In genomic region chr16:29748077-29748759, GRCh38 we compare ENCODE assay signal across 27 cellular contexts. TPM values are rescaled to one million over a fixed set of nuclear protein-coding genes. Genes with fewer than 3 reads are reported as not detected.
DNase-seq lines count a peak whose midpoint lies in the region; ATAC-seq and TF ChIP-seq lines count a peak whose summit lies in the region.
"Had no signal": no experiment of that assay in that cellular context is flagged by ENCODE, and none has a peak within 500 bp of the region (broad histone marks: within the 10 kb centered on the region; RNA-seq: fewer than 3 reads in every experiment).

No MANE protein-coding gene starts in this region.

- DNase-seq in T-helper 2 cell treated with Interferon-gamma antibody and Interleukin-4, amounts not matched to agents 5 μg/mL and 100 μg/mL, for 36 hours (ENCODE audit: low spot score), result no peak
- no peak for DNase-seq in T-helper 2 cell
- no peak for DNase-seq in CD8-positive, alpha-beta T cell
- DNase-seq in effector memory CD8-positive, alpha-beta T cell, result no peak
- no peak for DNase-seq in naive thymus-derived CD8-positive, alpha-beta T cell
- no peak for DNase-seq in G401 (ENCODE audit: low spot score)
- DNase-seq in esophagus squamous epithelium (lab: John Stamatoyannopoulos, UW), result no peak
- DNase-seq: 8988T; activated gamma-delta T cell; adrenal gland; effector CD4-positive, alpha-beta T cell; erythroblast; gastrocnemius medialis; hippocampal formation; NCI-H1048; NCI-H187 treated with DMSO at 0.1 percent for 48 hours; NCI-H526 treated with DMSO at 0.1 percent for 48 hours; occipital lobe; SJCRH30 had no signal

- H3K27me3 ChIP-seq in CD8-positive, alpha-beta T cell (ENCODE audit: insufficient read depth, low read length), result no peaks in the 10 kb centered on the region
- H3K27me3 ChIP-seq in esophagus squamous epithelium, result peaks cover 0 to 23% (median 0%) of the 10 kb centered on the region in 4 donors
- H3K27me3 ChIP-seq: adrenal gland, gastrocnemius medialis, SJCRH30 had no signal

- peak overlapping the region; percentile 21 for H3K4me3 Mint-ChIP-seq in T-helper 2 cell treated with Interferon-gamma antibody and Interleukin-4, amounts not matched to agents 5 μg/mL and 100 μg/mL, for 36 hours
- H3K4me3 Mint-ChIP-seq in CD8-positive, alpha-beta T cell, result peak overlapping the region; percentile 43
- H3K4me3 Mint-ChIP-seq in effector memory CD8-positive, alpha-beta T cell, result no peak overlapping the region
- H3K4me3 Mint-ChIP-seq in naive thymus-derived CD8-positive, alpha-beta T cell, result peak overlapping the region in 6 of 10 donors; percentile 18 to 100 (median 74)
- H3K4me3 Mint-ChIP-seq: brain, type B pancreatic cell had no signal

- no peak overlapping the region for H3K4me3 ChIP-seq in CD8-positive, alpha-beta T cell (ENCODE audit: low read depth, low read length)
- no peak overlapping the region for H3K4me3 ChIP-seq in esophagus squamous epithelium
- H3K4me3 ChIP-seq: adrenal gland, gastrocnemius medialis, GM12878, HAP-1, SJCRH30 had no signal

- no peaks in the 10 kb centered on the region for H3K9me3 Mint-ChIP-seq in T-helper 2 cell treated with Interferon-gamma antibody and Interleukin-4, amounts not matched to agents 5 μg/mL and 100 μg/mL, for 36 hours
- no peaks in the 10 kb centered on the region for H3K9me3 Mint-ChIP-seq in CD8-positive, alpha-beta T cell
- H3K9me3 Mint-ChIP-seq in effector memory CD8-positive, alpha-beta T cell, result no peaks in the 10 kb centered on the region
- H3K9me3 Mint-ChIP-seq in naive thymus-derived CD8-positive, alpha-beta T cell, result peaks cover 0 to 3% (median 0%) of the 10 kb centered on the region in 9 donors
- H3K9me3 Mint-ChIP-seq: type B pancreatic cell had no signal

- peaks cover 39% of the 10 kb centered on the region for H3K4me1 Mint-ChIP-seq in T-helper 2 cell treated with Interferon-gamma antibody and Interleukin-4, amounts not matched to agents 5 μg/mL and 100 μg/mL, for 36 hours (ENCODE audit: low read depth)
- H3K4me1 Mint-ChIP-seq in CD8-positive, alpha-beta T cell (ENCODE audit: low read depth), result peaks cover 50% of the 10 kb centered on the region
- H3K4me1 Mint-ChIP-seq in effector memory CD8-positive, alpha-beta T cell (ENCODE audit: low read depth in 2 of 2), result peaks cover 32 to 37% of the 10 kb centered on the region in 2 donors
- H3K4me1 Mint-ChIP-seq in naive thymus-derived CD8-positive, alpha-beta T cell, result peaks cover 22 to 56% (median 47%) of the 10 kb centered on the region in 4 donors
- H3K4me1 Mint-ChIP-seq: brain had no signal

- no peak for ATAC-seq in CD8-positive, alpha-beta T cell
- no peak for ATAC-seq in effector memory CD8-positive, alpha-beta T cell (replicated peaks)
- ATAC-seq in naive thymus-derived CD8-positive, alpha-beta T cell, result no peak
- no peak for ATAC-seq in HG02840 (IDR thresholded peaks at IDR 0.05; ENCODE audit: low FRiP score, unreplicated experiment)
- ATAC-seq: gastrocnemius medialis, GM12878 had no signal

- TF ChIP-seq CTCF in CD8-positive, alpha-beta T cell (IDR thresholded peaks at IDR 0.05), result no peak
- TF ChIP-seq CTCF in esophagus squamous epithelium (IDR thresholded peaks at IDR 0.05), result no peak

- H3K36me3 Mint-ChIP-seq in T-helper 2 cell treated with Interferon-gamma antibody and Interleukin-4, amounts not matched to agents 5 μg/mL and 100 μg/mL, for 36 hours (ENCODE audit: low read depth), result peaks cover 28% of the 10 kb centered on the region
- peaks cover 41% of the 10 kb centered on the region for H3K36me3 Mint-ChIP-seq in CD8-positive, alpha-beta T cell
- H3K36me3 Mint-ChIP-seq in effector memory CD8-positive, alpha-beta T cell (ENCODE audit: insufficient read depth), result peaks cover 38% of the 10 kb centered on the region
- peaks cover 0 to 27% (median 11%) of the 10 kb centered on the region in 3 donors for H3K36me3 Mint-ChIP-seq in naive thymus-derived CD8-positive, alpha-beta T cell
- H3K36me3 Mint-ChIP-seq: brain, type B pancreatic cell had no signal

- H3K27ac Mint-ChIP-seq in T-helper 2 cell treated with Interferon-gamma antibody and Interleukin-4, amounts not matched to agents 5 μg/mL and 100 μg/mL, for 36 hours, result peak overlapping the region; percentile 68
- H3K27ac Mint-ChIP-seq in CD8-positive, alpha-beta T cell, result peak overlapping the region; percentile 66
- H3K27ac Mint-ChIP-seq in effector memory CD8-positive, alpha-beta T cell, result peak overlapping the region; percentile 41 to 95
- peak overlapping the region; percentile 63 to 100 (median 100) for H3K27ac Mint-ChIP-seq in naive thymus-derived CD8-positive, alpha-beta T cell
- H3K27ac Mint-ChIP-seq: brain, type B pancreatic cell had no signal

- peaks cover 6% of the 10 kb centered on the region for H3K36me3 ChIP-seq in CD8-positive, alpha-beta T cell (ENCODE audit: insufficient read depth, low read length)
- H3K36me3 ChIP-seq in esophagus squamous epithelium, result no peaks in the 10 kb centered on the region
- H3K36me3 ChIP-seq: adrenal gland, gastrocnemius medialis, HAP-1, SJCRH30 had no signal

- no peaks in the 10 kb centered on the region for H3K27me3 Mint-ChIP-seq in T-helper 2 cell treated with Interferon-gamma antibody and Interleukin-4, amounts not matched to agents 5 μg/mL and 100 μg/mL, for 36 hours (ENCODE audit: low read depth)
- H3K27me3 Mint-ChIP-seq in CD8-positive, alpha-beta T cell (ENCODE audit: low read depth), result no peaks in the 10 kb centered on the region
- no peaks in the 10 kb centered on the region for H3K27me3 Mint-ChIP-seq in effector memory CD8-positive, alpha-beta T cell
- peaks cover 0 to 4% (median 0%) of the 10 kb centered on the region in 5 donors for H3K27me3 Mint-ChIP-seq in naive thymus-derived CD8-positive, alpha-beta T cell
- H3K27me3 Mint-ChIP-seq: type B pancreatic cell had no signal

- H3K9me3 ChIP-seq in CD8-positive, alpha-beta T cell (ENCODE audit: low read length), result no peaks in the 10 kb centered on the region
- no peaks in the 10 kb centered on the region for H3K9me3 ChIP-seq in esophagus squamous epithelium
- H3K9me3 ChIP-seq: adrenal gland, gastrocnemius medialis, HAP-1, SJCRH30 had no signal

- in situ Hi-C loops in G401 (cut with HindIII; ENCODE audit: low sequenced_read_pairs), result no loop called here

- WGBS in esophagus squamous epithelium, 2 donors, result 100% methylated on average over 2 of the region's 30 CpGs

- H3K27ac ChIP-seq in CD8-positive, alpha-beta T cell (ENCODE audit: low read depth, low read length), result no peak overlapping the region
- no peak overlapping the region for H3K27ac ChIP-seq in esophagus squamous epithelium
- H3K27ac ChIP-seq: adrenal gland, gastrocnemius medialis, SJCRH30, VCaP had no signal

- intact Hi-C loops in CD8-positive, alpha-beta T cell (cut with DNase I, micrococcal nuclease), result no loop called here
- intact Hi-C loops in esophagus squamous epithelium (cut with DNase I), result no loop called here

- CTCF ChIA-PET in CD8-positive, alpha-beta T cell (lab: Charles Lee), result interaction anchor here (0.9 to 1.1 kb wide), 2 partner anchors 37 to 42 kb away, joined by 3 read pairs; no protein-coding TSS in a partner anchor

- H3K4me1 ChIP-seq in CD8-positive, alpha-beta T cell (ENCODE audit: insufficient read depth, low read length), result peaks cover 39% of the 10 kb centered on the region
- no peaks in the 10 kb centered on the region for H3K4me1 ChIP-seq in esophagus squamous epithelium
- H3K4me1 ChIP-seq: adrenal gland, gastrocnemius medialis, HAP-1, SJCRH30 had no signal

- POLR2A ChIA-PET in CD8-positive, alpha-beta T cell (lab: Charles Lee), result interaction anchor here (1.5 kb wide), 1 partner anchor 42 kb away, joined by 5 read pairs; the partner anchor contains the start of gene KIF22
- POLR2A ChIA-PET in naive thymus-derived CD8-positive, alpha-beta T cell (lab: Charles Lee), result interaction anchor here (0.7 to 10.1 kb wide), 7 partner anchors 8 to 60 kb away, joined by 3 to 223 read pairs (median 4); partner anchors contain the start of genes KIF22 and MAZ

- TF ChIP-seq POLR2A in esophagus squamous epithelium (IDR thresholded peaks at IDR 0.05), result no peak

RNA-seq across cellular contexts. Expression of gene C16orf54, which starts 2.4 kb away (rescaled TPM):
- total RNA-seq in CD8-positive, alpha-beta T cell, result 100 to 1,000 TPM; 129 to 132 TPM
- total RNA-seq in naive thymus-derived CD8-positive, alpha-beta T cell, result 100 to 1,000 TPM; 108 to 110 TPM
- polyA plus RNA-seq in naive thymus-derived CD8-positive, alpha-beta T cell, result 10 to 100 TPM; 20.7 to 32.7 (median 29.2) TPM
- not detected in 2 replicates for total RNA-seq in G401 (2014; rRNA removed; shearing (Covaris generic))
- total RNA-seq in esophagus squamous epithelium, result 1 to 10 TPM in 3 of 4 donors, under 1 TPM in 1; 0.13 to 3.4 (median 1.6) TPM
- total RNA-seq: SJCRH30 had no signal

RNA-seq across cellular contexts. Expression of gene ZG16, which starts 29.8 kb away (rescaled TPM):
- not detected for total RNA-seq in CD8-positive, alpha-beta T cell
- total RNA-seq in naive thymus-derived CD8-positive, alpha-beta T cell, result not detected
- not detected for polyA plus RNA-seq in naive thymus-derived CD8-positive, alpha-beta T cell
- total RNA-seq in G401 (2014; rRNA removed; shearing (Covaris generic)), result not detected in 2 replicates
- total RNA-seq in esophagus squamous epithelium, result not detected
- total RNA-seq: GM12878; occipital lobe; SJCRH30; skeletal muscle tissue; T-helper 2 cell treated with Interferon-gamma antibody and Interleukin-4, amounts not matched to agents 100 ng/mL and 5 ng/mL, for 36 hours had no signal
- polyA plus RNA-seq: GM12878 had no signal

RNA-seq across cellular contexts. Expression of gene KIF22, which starts 42.3 kb away (rescaled TPM):
- total RNA-seq in CD8-positive, alpha-beta T cell, result 100 to 1,000 TPM in 1 of 2 experiments, 10 to 100 TPM in 1; 93.5 to 105 TPM
- 10 to 100 TPM; 79.6 to 84.6 TPM for total RNA-seq in naive thymus-derived CD8-positive, alpha-beta T cell
- 10 to 100 TPM; 36.9 to 45.4 (median 39.6) TPM for polyA plus RNA-seq in naive thymus-derived CD8-positive, alpha-beta T cell
- 169 and 171 TPM in 2 replicates for total RNA-seq in G401 (2014; rRNA removed; shearing (Covaris generic))
- total RNA-seq in esophagus squamous epithelium, result 10 to 100 TPM; 31.0 to 46.3 (median 37.6) TPM

RNA-seq across cellular contexts. Expression of gene MAZ, which starts 58.1 kb away (rescaled TPM):
- total RNA-seq in CD8-positive, alpha-beta T cell, result 100 to 1,000 TPM; 203 to 212 TPM
- 100 to 1,000 TPM; 278 to 282 TPM for total RNA-seq in naive thymus-derived CD8-positive, alpha-beta T cell
- 10 to 100 TPM; 50.3 to 74.6 (median 58.8) TPM for polyA plus RNA-seq in naive thymus-derived CD8-positive, alpha-beta T cell
- total RNA-seq in G401 (2014; rRNA removed; shearing (Covaris generic)), result 469 and 478 TPM in 2 replicates
- total RNA-seq in esophagus squamous epithelium, result 10 to 100 TPM; 87.0 to 99.0 (median 97.3) TPM

Comparison
In these comparisons a context has a peak if more than half of its experiments do, and no peak if none do; other contexts are left out.
1. H3K4me3 Mint-ChIP-seq: peak in T-helper 2 cell treated with Interferon-gamma antibody and Interleukin-4, amounts not matched to agents 5 μg/mL and 100 μg/mL, for 36 hours (single experiment), CD8-positive, alpha-beta T cell (single experiment) and naive thymus-derived CD8-positive, alpha-beta T cell (6 of 10); none in effector memory CD8-positive, alpha-beta T cell (0 of 2).
2. RNA of gene C16orf54, which starts 2.4 kb away (total RNA-seq): 129 to 132 TPM in CD8-positive, alpha-beta T cell and 108 to 110 TPM in naive thymus-derived CD8-positive, alpha-beta T cell; 0.13 to 3.4 TPM in esophagus squamous epithelium and not detected in G401; every median in the first group is over 10 times any median in the second.
3. Peak in every context shown above with its lines, with median percentiles within 50 percentile points of each other: H3K27ac Mint-ChIP-seq.